In the genomic region with DNA sequence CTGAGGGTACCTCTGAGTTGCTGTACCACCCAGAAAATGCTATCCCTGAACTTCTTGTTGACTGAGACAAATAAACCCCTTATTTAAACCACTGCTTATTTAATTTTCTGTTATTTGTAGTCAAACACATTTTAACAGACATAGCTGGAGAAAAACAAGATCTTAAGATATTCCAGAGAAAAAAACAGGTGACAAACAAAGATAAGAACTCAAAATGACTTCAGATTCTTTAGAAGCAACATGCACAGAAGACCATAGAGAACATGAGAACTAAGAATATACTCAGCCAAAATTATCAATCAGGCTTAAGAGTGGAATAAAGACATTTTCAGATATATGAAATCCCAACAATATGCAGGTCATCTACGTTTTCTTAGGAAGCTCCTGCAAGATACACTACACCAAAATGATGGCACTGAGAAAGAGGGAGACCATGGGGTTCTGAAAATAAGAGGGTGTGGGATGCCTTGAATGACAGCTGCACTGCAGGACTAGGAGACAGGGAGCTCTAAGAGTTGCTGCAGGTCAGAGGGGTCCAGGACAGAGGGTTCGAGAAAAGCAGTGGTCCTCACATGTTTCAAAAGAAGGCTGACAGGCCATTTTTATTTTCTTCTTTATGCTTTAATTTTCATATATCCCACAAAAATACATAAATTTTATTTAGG, we compare ENCODE assay signal across 13 cellular contexts. TPM values are rescaled to one million over a fixed set of nuclear protein-coding genes. Genes with fewer than 3 reads are reported as not detected.
DNase-seq lines count a peak whose midpoint lies in the region; ATAC-seq, FAIRE-seq and TF ChIP-seq lines count a peak whose summit lies in the region.
"Had no signal": no experiment of that assay in that cellular context is flagged by ENCODE, and none has a peak within 500 bp of the region (broad histone marks: within the 10 kb centered on the region; RNA-seq: fewer than 3 reads in every experiment).

No MANE protein-coding gene starts in this region.

- H3K4me3 Mint-ChIP-seq in activated CD8-positive, alpha-beta memory T cell treated with anti-CD3 and anti-CD28 coated beads, Interleukin-2, amount 10 ng/mL, durations not matched to agents 7 days and 5 days, result no peak overlapping the region
- H3K4me3 Mint-ChIP-seq in natural killer cell (no peak overlapping the region), memory B cell (no peak overlapping the region), Calu3 (ENCODE audit: low read depth, unreplicated experiment) (no peak overlapping the region)
- H3K4me3 Mint-ChIP-seq in natural killer cell treated with Interleukin-12 subunit alpha and Interleukin-12 subunit beta and Interleukin-15 and Interleukin-18, amount 100 ng/mL, for 72 hours, result no peak overlapping the region
- H3K4me3 Mint-ChIP-seq: CD4-positive, alpha-beta T cell had no signal

- CTCF ChIA-PET in activated CD8-positive, alpha-beta memory T cell treated with anti-CD3 and anti-CD28 coated beads, Interleukin-2, amount 10 ng/mL, durations not matched to agents 7 days and 5 days (lab: Charles Lee), result interaction anchor here (0.6 to 1.5 kb wide), 3 partner anchors 17 to 467 kb away, joined by 3 to 4 read pairs (median 3); no protein-coding TSS in a partner anchor
- CTCF ChIA-PET in Calu3 (lab: Charles Lee), result no interaction called here

- intact Hi-C loops in natural killer cell (cut with micrococcal nuclease) (no loop called here), Calu3 (cut with micrococcal nuclease; ENCODE audit: unreplicated experiment) (no loop called here)

- no peak for FAIRE-seq in HTR-8/SVneo (lab: Jason Lieb, UNC)
- FAIRE-seq: H1 had no signal

- no peaks in the 10 kb centered on the region for H3K27me3 Mint-ChIP-seq in activated CD8-positive, alpha-beta memory T cell treated with anti-CD3 and anti-CD28 coated beads, Interleukin-2, amount 10 ng/mL, durations not matched to agents 7 days and 5 days
- H3K27me3 Mint-ChIP-seq in natural killer cell (ENCODE audit: low read depth in 2 of 2) (no peaks in the 10 kb centered on the region), memory B cell (no peaks in the 10 kb centered on the region), Calu3 (ENCODE audit: unreplicated experiment) (no peaks in the 10 kb centered on the region)
- no peaks in the 10 kb centered on the region for H3K27me3 Mint-ChIP-seq in natural killer cell treated with Interleukin-12 subunit alpha and Interleukin-12 subunit beta and Interleukin-15 and Interleukin-18, amount 100 ng/mL, for 72 hours
- H3K27me3 Mint-ChIP-seq: CD4-positive, alpha-beta T cell had no signal

- no peak for DNase-seq in activated CD8-positive, alpha-beta memory T cell treated with anti-CD3 and anti-CD28 coated beads, Interleukin-2, amount 10 ng/mL, durations not matched to agents 7 days and 5 days
- DNase-seq in activated CD8-positive, alpha-beta memory T cell treated with anti-CD3 and anti-CD28 coated beads for 24 hours, result no peak
- DNase-seq in natural killer cell, result no peak
- no peak for DNase-seq in natural killer cell treated with Interleukin-12 subunit alpha and Interleukin-12 subunit beta and Interleukin-15 and Interleukin-18, amount 100 ng/mL, for 72 hours (ENCODE audit: low spot score)
- no peak for DNase-seq in memory B cell (ENCODE audit: low spot score in 2 of 2)
- no peak for DNase-seq in Calu3
- DNase-seq in HTR-8/SVneo (ENCODE audit: insufficient read length, low spot score), result no peak
- DNase-seq in anterior cingulate cortex (lab: John Stamatoyannopoulos, UW), result no peak
- DNase-seq: 8988T; AML-193; Caco-2; CD4-positive, alpha-beta T cell had no signal

- H3K36me3 Mint-ChIP-seq in activated CD8-positive, alpha-beta memory T cell treated with anti-CD3 and anti-CD28 coated beads, Interleukin-2, amount 10 ng/mL, durations not matched to agents 7 days and 5 days, result peaks cover 52% of the 10 kb centered on the region
- H3K36me3 Mint-ChIP-seq in natural killer cell (peaks cover 22% of the 10 kb centered on the region), memory B cell (peaks cover 44% of the 10 kb centered on the region), Calu3 (ENCODE audit: insufficient read depth, unreplicated experiment) (peaks cover 51% of the 10 kb centered on the region)
- peaks cover 24% of the 10 kb centered on the region for H3K36me3 Mint-ChIP-seq in natural killer cell treated with Interleukin-12 subunit alpha and Interleukin-12 subunit beta and Interleukin-15 and Interleukin-18, amount 100 ng/mL, for 72 hours

- H3K9me3 Mint-ChIP-seq in activated CD8-positive, alpha-beta memory T cell treated with anti-CD3 and anti-CD28 coated beads, Interleukin-2, amount 10 ng/mL, durations not matched to agents 7 days and 5 days (ENCODE audit: low read depth), result no peaks in the 10 kb centered on the region
- no peaks in the 10 kb centered on the region for H3K9me3 Mint-ChIP-seq in natural killer cell
- H3K9me3 Mint-ChIP-seq in natural killer cell treated with Interleukin-12 subunit alpha and Interleukin-12 subunit beta and Interleukin-15 and Interleukin-18, amount 100 ng/mL, for 72 hours, result no peaks in the 10 kb centered on the region
- no peaks in the 10 kb centered on the region for H3K9me3 Mint-ChIP-seq in memory B cell
- no peaks in the 10 kb centered on the region for H3K9me3 Mint-ChIP-seq in Calu3 (ENCODE audit: low read depth, unreplicated experiment)
- H3K9me3 Mint-ChIP-seq: CD4-positive, alpha-beta T cell had no signal

- peaks cover 3% of the 10 kb centered on the region for H3K4me1 Mint-ChIP-seq in activated CD8-positive, alpha-beta memory T cell treated with anti-CD3 and anti-CD28 coated beads, Interleukin-2, amount 10 ng/mL, durations not matched to agents 7 days and 5 days
- H3K4me1 Mint-ChIP-seq in natural killer cell, result no peaks in the 10 kb centered on the region
- H3K4me1 Mint-ChIP-seq in natural killer cell treated with Interleukin-12 subunit alpha and Interleukin-12 subunit beta and Interleukin-15 and Interleukin-18, amount 100 ng/mL, for 72 hours (ENCODE audit: low read depth in 2 of 2), result peaks cover 0 to 3% of the 10 kb centered on the region in 2 donors
- H3K4me1 Mint-ChIP-seq in memory B cell, result no peaks in the 10 kb centered on the region
- no peaks in the 10 kb centered on the region for H3K4me1 Mint-ChIP-seq in Calu3 (ENCODE audit: low read depth, unreplicated experiment)

- H3K27ac Mint-ChIP-seq in activated CD8-positive, alpha-beta memory T cell treated with anti-CD3 and anti-CD28 coated beads, Interleukin-2, amount 10 ng/mL, durations not matched to agents 7 days and 5 days, result peak overlapping the region; percentile 29
- peak overlapping the region; percentile 43 to 75 for H3K27ac Mint-ChIP-seq in natural killer cell
- H3K27ac Mint-ChIP-seq in natural killer cell treated with Interleukin-12 subunit alpha and Interleukin-12 subunit beta and Interleukin-15 and Interleukin-18, amount 100 ng/mL, for 72 hours, result no peak overlapping the region
- H3K27ac Mint-ChIP-seq in memory B cell, result peak overlapping the region; percentile 78
- H3K27ac Mint-ChIP-seq in Calu3 (ENCODE audit: unreplicated experiment), result no peak overlapping the region
- H3K27ac Mint-ChIP-seq: CD4-positive, alpha-beta T cell had no signal

- no peak for ATAC-seq in activated CD8-positive, alpha-beta memory T cell treated with anti-CD3 and anti-CD28 coated beads, Interleukin-2, amount 10 ng/mL, durations not matched to agents 7 days and 5 days
- ATAC-seq in natural killer cell (no peak), memory B cell (ENCODE audit: low read depth) (no peak)
- no peak for ATAC-seq in natural killer cell treated with Interleukin-12 subunit alpha and Interleukin-12 subunit beta and Interleukin-15 and Interleukin-18, amount 100 ng/mL, for 72 hours

- no TSS peak for BruUV-seq in Calu3 (replicated peaks; lab: Mats Ljungman, UMichigan)

- TF ChIP-seq CTCF in natural killer cell (IDR thresholded peaks at IDR 0.05), result no peak
- TF ChIP-seq CTCF in Calu3 (IDR thresholded peaks at IDR 0.05; ENCODE audit: unreplicated experiment), result no peak

RNA-seq across cellular contexts. Expression of gene ADAM17, which starts 38.4 kb away (rescaled TPM):
- 10 to 100 TPM; 20.0 to 25.5 TPM for total RNA-seq in activated CD8-positive, alpha-beta memory T cell treated with anti-CD3 and anti-CD28 coated beads, Interleukin-2, amount 10 ng/mL, durations not matched to agents 7 days and 5 days
- total RNA-seq in natural killer cell (10 to 100 TPM; 44.0 to 53.8 (median 46.8) TPM), Calu3 (2022) (53.5 and 54.2 TPM in 2 replicates)
- total RNA-seq in natural killer cell treated with Interleukin-12 subunit alpha and Interleukin-12 subunit beta and Interleukin-15 and Interleukin-18, amount 100 ng/mL, for 72 hours, result 10 to 100 TPM; 62.1 to 85.1 TPM

RNA-seq across cellular contexts. Expression of gene IAH1, which starts 42.9 kb away (rescaled TPM):
- 10 to 100 TPM; 71.3 to 72.1 TPM for total RNA-seq in activated CD8-positive, alpha-beta memory T cell treated with anti-CD3 and anti-CD28 coated beads, Interleukin-2, amount 10 ng/mL, durations not matched to agents 7 days and 5 days
- 10 to 100 TPM; 41.4 to 51.4 (median 45.4) TPM for total RNA-seq in natural killer cell
- 10 to 100 TPM; 46.1 to 47.2 TPM for total RNA-seq in natural killer cell treated with Interleukin-12 subunit alpha and Interleukin-12 subunit beta and Interleukin-15 and Interleukin-18, amount 100 ng/mL, for 72 hours
- 22.9 and 25.0 TPM in 2 replicates for total RNA-seq in Calu3 (2022)

Comparison
In these comparisons a context has a peak if more than half of its experiments do, and no peak if none do; other contexts are left out.
1. H3K27ac Mint-ChIP-seq: peak in activated CD8-positive, alpha-beta memory T cell treated with anti-CD3 and anti-CD28 coated beads, Interleukin-2, amount 10 ng/mL, durations not matched to agents 7 days and 5 days (single experiment), natural killer cell (2 of 2) and memory B cell (single experiment); none in natural killer cell treated with Interleukin-12 subunit alpha and Interleukin-12 subunit beta and Interleukin-15 and Interleukin-18, amount 100 ng/mL, for 72 hours (0 of 2) and Calu3 (single experiment).